In genomic region chr12:81075539-81075938, GRCh38 we compare ENCODE assay signal across 30 cellular contexts. TPM values are rescaled to one million over a fixed set of nuclear protein-coding genes. Genes with fewer than 3 reads are reported as not detected.
"Had no signal": no experiment of that assay in that cellular context is flagged by ENCODE, and none has a peak within 500 bp of the region (broad histone marks: within the 10 kb centered on the region; RNA-seq: fewer than 3 reads in every experiment).

No MANE protein-coding gene starts in this region.

- H3K4me3 ChIP-seq: ascending aorta, breast epithelium, cardiac muscle cell, colonic mucosa, esophagus squamous epithelium, gastroesophageal sphincter, heart right ventricle had no signal

- ATAC-seq: activated CD4-positive, alpha-beta T cell treated with anti-CD3 and anti-CD28 coated beads for 36 hours; activated naive CD4-positive, alpha-beta T cell treated with anti-CD3 and anti-CD28 coated beads, Interleukin-2, amount 50 U/mL, for 72 hours; activated T-cell treated with anti-CD3 and anti-CD28 coated beads, Interleukin-2, amount 50 U/mL, for 72 hours; gastroesophageal sphincter; heart right ventricle had no signal

- H3K9me3 ChIP-seq: ascending aorta, breast epithelium, colonic mucosa, esophagus squamous epithelium, gastroesophageal sphincter, heart right ventricle had no signal

- H3K4me1 ChIP-seq: ascending aorta, breast epithelium, colonic mucosa had no signal

- H3K36me3 ChIP-seq: ascending aorta, breast epithelium, cardiac muscle cell, colonic mucosa, esophagus squamous epithelium, gastroesophageal sphincter, heart right ventricle had no signal

- FAIRE-seq: endometrium, endothelial cell of umbilical vein had no signal

- DNase-seq: activated CD4-positive, alpha-beta memory T cell treated with anti-CD3 and anti-CD28 coated beads, Interleukin-2, amount 10 ng/mL, durations not matched to agents 7 days and 5 days; activated CD4-positive, alpha-beta T cell treated with anti-CD3 and anti-CD28 coated beads for 36 hours; activated CD4-positive, alpha-beta T cell treated with anti-CD3 and anti-CD28 coated beads, Interleukin-2, amount 10 ng/mL, durations not matched to agents 24 days and 14 days; activated CD4-positive, alpha-beta T cell treated with anti-CD3 and anti-CD28 coated beads, Interleukin-2, amount 50 U/mL, for 4 hours; activated CD4-positive, CD25-positive, alpha-beta regulatory T cell; activated CD4-positive, CD25-positive, alpha-beta regulatory T cell treated with anti-CD3 and anti-CD28 coated beads, Interleukin-2, amount 50 U/mL, for 72 hours; activated CD8-positive, alpha-beta memory T cell treated with anti-CD3 and anti-CD28 coated beads, Interleukin-2, amount 50 U/mL, for 48 hours; activated gamma-delta T cell; activated naive CD4-positive, alpha-beta T cell; activated naive CD4-positive, alpha-beta T cell treated with anti-CD3 and anti-CD28 coated beads, Interleukin-2, amount 10 ng/mL, durations not matched to agents 7 days and 5 days; activated naive CD8-positive, alpha-beta T cell treated with anti-CD3 and anti-CD28 coated beads, Interleukin-2, amount 10 ng/mL, durations not matched to agents 7 days and 5 days; activated T-cell treated with anti-CD3 and anti-CD28 coated beads for 4 hours; activated T-cell treated with anti-CD3 and anti-CD28 coated beads, Interleukin-2, amount 50 U/mL, for 24 hours; activated T-cell treated with anti-CD3 and anti-CD28 coated beads, Interleukin-2, amount 50 U/mL, for 72 hours; central memory CD4-positive, alpha-beta T cell; cerebellar nuclear complex; colonic mucosa; effector CD8-positive, alpha-beta T cell; esophagus squamous epithelium; foreskin melanocyte; heart right ventricle; T-helper 2 cell had no signal

- H3K27me3 ChIP-seq: ascending aorta, breast epithelium, cardiac muscle cell, colonic mucosa had no signal

- H3K27ac ChIP-seq: ascending aorta, cardiac muscle cell, colonic mucosa, epithelial cell of prostate, esophagus squamous epithelium, gastroesophageal sphincter, heart right ventricle had no signal

RNA-seq across cellular contexts. Expression of gene ACSS3, which starts 2.3 kb away (rescaled TPM):
- total RNA-seq: activated CD4-positive, alpha-beta memory T cell treated with anti-CD3 and anti-CD28 coated beads, Interleukin-2, amount 10 ng/mL, durations not matched to agents 7 days and 5 days; activated CD4-positive, alpha-beta T cell treated with anti-CD3 and anti-CD28 coated beads for 36 hours; activated CD4-positive, alpha-beta T cell treated with anti-CD3 and anti-CD28 coated beads, Interleukin-2, amount 10 ng/mL, durations not matched to agents 24 days and 14 days; activated naive CD4-positive, alpha-beta T cell treated with anti-CD3 and anti-CD28 coated beads, Interleukin-2, amount 50 U/mL, for 72 hours; activated naive CD8-positive, alpha-beta T cell treated with anti-CD3 and anti-CD28 coated beads, Interleukin-2, amount 10 ng/mL, durations not matched to agents 7 days and 5 days; activated T-cell treated with anti-CD3 and anti-CD28 coated beads, Interleukin-2, amount 50 U/mL, for 72 hours had no signal
